10 cellular contexts compared by ENCODE assay signal in genomic region chr1:8017495-8018310, GRCh38. TPM values are rescaled to one million over a fixed set of nuclear protein-coding genes. Genes with fewer than 3 reads are reported as not detected.
A peak's percentile ranks its signal among the peaks of the same experiment; 100 is the strongest.
DNase-seq lines count a peak whose midpoint lies in the region; ATAC-seq, FAIRE-seq and TF ChIP-seq lines count a peak whose summit lies in the region.
"Had no signal": no experiment of that assay in that cellular context is flagged by ENCODE, and none has a peak within 500 bp of the region (broad histone marks: within the 10 kb centered on the region; RNA-seq: fewer than 3 reads in every experiment).

No MANE protein-coding gene starts in this region.

- TF ChIP-seq POLR2A in sigmoid colon (IDR thresholded peaks at IDR 0.05) (no peak), heart left ventricle (IDR thresholded peaks at IDR 0.05) (no peak)

- 14 to 44% methylated on average over 5 of the region's 5 CpGs for WGBS in sigmoid colon, 2 donors
- WGBS in heart left ventricle, 4 donors = 57 to 67% (median 60%) methylated on average over 5 of the region's 5 CpGs

- CTCF ChIA-PET in HEK293 (lab: Yijun Ruan, JAX) = interaction anchor here (0.6 to 10.6 kb wide), 13 partner anchors 10 to 332 kb away, joined by 3 to 169 read pairs (median 5); partner anchors contain the start of gene ERRFI1

- no peaks in the 10 kb centered on the region for H3K9me3 ChIP-seq in HEK293 (ENCODE audit: control insufficient read depth, insufficient read depth, low read depth, low read length)
- no peaks in the 10 kb centered on the region for H3K9me3 ChIP-seq in sigmoid colon
- H3K9me3 ChIP-seq in heart left ventricle = no peaks in the 10 kb centered on the region

- TF ChIP-seq EP300 in sigmoid colon (IDR thresholded peaks at IDR 0.05) = no peak

- H3K36me3 ChIP-seq in HEK293 (ENCODE audit: control insufficient read depth in 2 of 2, insufficient read depth in 1 of 2, low read length in 2 of 2) (peaks cover 0 to 23% of the 10 kb centered on the region in 2 experiments; a peak in 1 of 3 replicates), sigmoid colon (peaks cover 6 to 22% (median 17%) of the 10 kb centered on the region in 4 donors), heart left ventricle (peaks cover 0 to 22% (median 18%) of the 10 kb centered on the region in 9 donors)

- TF ChIP-seq CTCF in HEK293 (tag by site-specific recombination; IDR thresholded peaks at IDR 0.05) (no peak), sigmoid colon (IDR thresholded peaks at IDR 0.05) (no peak), heart left ventricle (IDR thresholded peaks at IDR 0.05) (no peak)

- H3K4me1 ChIP-seq in HEK293 (ENCODE audit: control insufficient read depth, insufficient read depth, low read length) (peaks cover 51% of the 10 kb centered on the region), sigmoid colon (peaks cover 0 to 85% (median 74%) of the 10 kb centered on the region in 4 donors), heart left ventricle (peaks cover 0 to 56% (median 38%) of the 10 kb centered on the region in 12 donors)

- ATAC-seq in heart left ventricle (no peak), HG03520 (IDR thresholded peaks at IDR 0.05; ENCODE audit: unreplicated experiment) (no peak)
- ATAC-seq: natural killer cell, T-helper 17 cell had no signal

- intact Hi-C loops in sigmoid colon (cut with DNase I) = loop anchor here (5.0 to 10.0 kb wide), 2 partner anchors 40 to 327 kb away; no protein-coding TSS in a partner anchor
- intact Hi-C loops in heart left ventricle (cut with DNase I) = loop anchor here in 5 of 10 donors (5.0 to 10.0 kb wide), 3 partner anchors 35 to 330 kb away; no protein-coding TSS in a partner anchor

- H3K4me3 ChIP-seq in HEK293 (ENCODE audit: low read depth, low read length) = no peak overlapping the region
- H3K4me3 ChIP-seq in sigmoid colon = no peak overlapping the region
- no peak overlapping the region for H3K4me3 ChIP-seq in heart left ventricle

- no peak overlapping the region; the same call in 1 of the 2 replicates for H3K27ac ChIP-seq in HEK293 (ENCODE audit: extremely low read depth, low read depth, low read length)
- peak overlapping the region; percentile 72 to 99 (median 97) for H3K27ac ChIP-seq in sigmoid colon
- peak overlapping the region in 1 of 12 donors; percentile 70 for H3K27ac ChIP-seq in heart left ventricle

- H3K27me3 ChIP-seq in sigmoid colon (no peaks in the 10 kb centered on the region), heart left ventricle (no peaks in the 10 kb centered on the region)

- peak; percentile 17 for FAIRE-seq in TTC549 (lab: Jason Lieb, UNC)

- DNase-seq in globus pallidus (ENCODE audit: low spot score) = peak; percentile 89
- DNase-seq in sigmoid colon = no peak
- no peak for DNase-seq in NCI-H524 treated with DMSO at 0.1 percent for 48 hours (lab: John Stamatoyannopoulos, UW)
- DNase-seq in heart left ventricle = no peak
- no peak for DNase-seq in NCI-H1930 (lab: John Stamatoyannopoulos, UW)
- DNase-seq: natural killer cell, T-helper 17 cell had no signal

- POLR2A ChIA-PET in HEK293 (lab: Yijun Ruan, JAX) = interaction anchor here (0.8 to 2.0 kb wide), 4 partner anchors 10 to 326 kb away, joined by 4 to 14 read pairs (median 4); partner anchors contain the start of gene ERRFI1

TF ChIP-seq in HEK293, 187 proteins besides CTCF, POLR2A, EP300 and RAD21 (continues in another document):
- TF ChIP-seq, protein P1, sequence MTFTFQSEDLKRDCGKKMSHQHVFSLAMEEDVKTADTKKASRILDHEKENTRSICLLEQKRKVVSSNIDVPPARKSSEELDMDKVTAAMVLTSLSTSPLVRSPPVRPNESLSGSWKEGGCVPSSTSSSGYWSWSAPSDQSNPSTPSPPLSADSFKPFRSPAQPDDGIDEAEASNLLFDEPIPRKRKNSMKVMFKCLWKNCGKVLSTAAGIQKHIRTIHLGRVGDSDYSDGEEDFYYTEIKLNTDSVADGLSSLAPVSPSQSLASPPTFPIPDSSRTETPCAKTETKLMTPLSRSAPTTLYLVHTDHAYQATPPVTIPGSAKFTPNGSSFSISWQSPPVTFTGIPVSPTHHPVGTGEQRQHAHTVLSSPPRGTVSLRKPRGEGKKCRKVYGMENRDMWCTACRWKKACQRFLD (tag by site-specific recombination; IDR thresholded peaks at IDR 0.05) = no peak
- 0 out of 2 replicates have a peak, but pooled peaks have one; percentile 8 for TF ChIP-seq ZNF580 (tag by site-specific recombination; IDR thresholded peaks at IDR 0.05)
- peak; percentile 86; the same call in 1 of the 2 replicates for TF ChIP-seq SCRT1 (tag by site-specific recombination; IDR thresholded peaks at IDR 0.05; ENCODE audit: borderline replicate concordance)
- TF ChIP-seq PATZ1 (tag by site-specific recombination; IDR thresholded peaks at IDR 0.05) = no peak
- TF ChIP-seq, protein P2, sequence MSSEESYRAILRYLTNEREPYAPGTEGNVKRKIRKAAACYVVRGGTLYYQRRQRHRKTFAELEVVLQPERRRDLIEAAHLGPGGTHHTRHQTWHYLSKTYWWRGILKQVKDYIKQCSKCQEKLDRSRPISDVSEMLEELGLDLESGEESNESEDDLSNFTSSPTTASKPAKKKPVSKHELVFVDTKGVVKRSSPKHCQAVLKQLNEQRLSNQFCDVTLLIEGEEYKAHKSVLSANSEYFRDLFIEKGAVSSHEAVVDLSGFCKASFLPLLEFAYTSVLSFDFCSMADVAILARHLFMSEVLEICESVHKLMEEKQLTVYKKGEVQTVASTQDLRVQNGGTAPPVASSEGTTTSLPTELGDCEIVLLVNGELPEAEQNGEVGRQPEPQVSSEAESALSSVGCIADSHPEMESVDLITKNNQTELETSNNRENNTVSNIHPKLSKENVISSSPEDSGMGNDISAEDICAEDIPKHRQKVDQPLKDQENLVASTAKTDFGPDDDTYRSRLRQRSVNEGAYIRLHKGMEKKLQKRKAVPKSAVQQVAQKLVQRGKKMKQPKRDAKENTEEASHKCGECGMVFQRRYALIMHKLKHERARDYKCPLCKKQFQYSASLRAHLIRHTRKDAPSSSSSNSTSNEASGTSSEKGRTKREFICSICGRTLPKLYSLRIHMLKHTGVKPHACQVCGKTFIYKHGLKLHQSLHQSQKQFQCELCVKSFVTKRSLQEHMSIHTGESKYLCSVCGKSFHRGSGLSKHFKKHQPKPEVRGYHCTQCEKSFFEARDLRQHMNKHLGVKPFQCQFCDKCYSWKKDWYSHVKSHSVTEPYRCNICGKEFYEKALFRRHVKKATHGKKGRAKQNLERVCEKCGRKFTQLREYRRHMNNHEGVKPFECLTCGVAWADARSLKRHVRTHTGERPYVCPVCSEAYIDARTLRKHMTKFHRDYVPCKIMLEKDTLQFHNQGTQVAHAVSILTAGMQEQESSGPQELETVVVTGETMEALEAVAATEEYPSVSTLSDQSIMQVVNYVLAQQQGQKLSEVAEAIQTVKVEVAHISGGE (tag by site-specific recombination; conservative IDR thresholded peaks at IDR 0.05; ENCODE audit: low read depth) = no peak
- TF ChIP-seq ZNF155 (tag by site-specific recombination; IDR thresholded peaks at IDR 0.05) = no peak
- TF ChIP-seq ZNF140 (tag by site-specific recombination; IDR thresholded peaks at IDR 0.05) = no peak
- no peak for TF ChIP-seq ZNF521 (tag by site-specific recombination; IDR thresholded peaks at IDR 0.05)
- TF ChIP-seq ZNF747 (tag by site-specific recombination; IDR thresholded peaks at IDR 0.05) = no peak
- peak; percentile 80 for TF ChIP-seq ZBTB20 (tag by site-specific recombination; IDR thresholded peaks at IDR 0.05)
- peak; percentile 72; the same call in 1 of the 2 replicates for TF ChIP-seq ZEB2 (tag by site-specific recombination; IDR thresholded peaks at IDR 0.05)
- TF ChIP-seq GFI1B (tag by site-specific recombination; IDR thresholded peaks at IDR 0.05) = no peak
- no peak for TF ChIP-seq ZNF362 (tag by site-specific recombination; IDR thresholded peaks at IDR 0.05)
- no peak for TF ChIP-seq ZNF670 (tag by site-specific recombination; IDR thresholded peaks at IDR 0.05; ENCODE audit: low read depth)
- no peak for TF ChIP-seq ZNF157 (tag by site-specific recombination; IDR thresholded peaks at IDR 0.05)
- TF ChIP-seq ZNF843 (tag by site-specific recombination; IDR thresholded peaks at IDR 0.05) = peak; percentile 73

RNA-seq across cellular contexts. Expression of gene ERRFI1, which starts 8.4 kb away (rescaled TPM):
- total RNA-seq in sigmoid colon (100 to 1,000 TPM in 2 of 4 donors, 10 to 100 TPM in 2; 81.1 to 131 (median 101) TPM), heart left ventricle (10 to 100 TPM in 5 of 9 donors, 1 to 10 TPM in 4; 6.2 to 16.1 (median 12.0) TPM)
- polyA plus RNA-seq in sigmoid colon (10 to 100 TPM; 28.4 to 45.3 (median 28.8) TPM), heart left ventricle (10 to 100 TPM in 1 of 2 donors, 1 to 10 TPM in 1; 3.8 to 26.0 TPM)

RNA-seq across cellular contexts. Expression of gene PARK7, which starts 56.2 kb away (rescaled TPM):
- 100 to 1,000 TPM; 176 to 252 (median 222) TPM for total RNA-seq in sigmoid colon
- 100 to 1,000 TPM; 243 to 270 (median 243) TPM for polyA plus RNA-seq in sigmoid colon
- total RNA-seq in heart left ventricle = 100 to 1,000 TPM; 275 to 406 (median 345) TPM
- polyA plus RNA-seq in heart left ventricle = 100 to 1,000 TPM; 342 to 550 TPM

Comparison
In these comparisons a context has a peak if more than half of its experiments do, and no peak if none do; other contexts are left out.
1. RNA of gene ERRFI1, which starts 8.4 kb away (total RNA-seq): 81.1 to 131 TPM in sigmoid colon; 6.2 to 16.1 TPM in heart left ventricle; every median in the first group is over 4 times any median in the second.